In the genomic region with DNA sequence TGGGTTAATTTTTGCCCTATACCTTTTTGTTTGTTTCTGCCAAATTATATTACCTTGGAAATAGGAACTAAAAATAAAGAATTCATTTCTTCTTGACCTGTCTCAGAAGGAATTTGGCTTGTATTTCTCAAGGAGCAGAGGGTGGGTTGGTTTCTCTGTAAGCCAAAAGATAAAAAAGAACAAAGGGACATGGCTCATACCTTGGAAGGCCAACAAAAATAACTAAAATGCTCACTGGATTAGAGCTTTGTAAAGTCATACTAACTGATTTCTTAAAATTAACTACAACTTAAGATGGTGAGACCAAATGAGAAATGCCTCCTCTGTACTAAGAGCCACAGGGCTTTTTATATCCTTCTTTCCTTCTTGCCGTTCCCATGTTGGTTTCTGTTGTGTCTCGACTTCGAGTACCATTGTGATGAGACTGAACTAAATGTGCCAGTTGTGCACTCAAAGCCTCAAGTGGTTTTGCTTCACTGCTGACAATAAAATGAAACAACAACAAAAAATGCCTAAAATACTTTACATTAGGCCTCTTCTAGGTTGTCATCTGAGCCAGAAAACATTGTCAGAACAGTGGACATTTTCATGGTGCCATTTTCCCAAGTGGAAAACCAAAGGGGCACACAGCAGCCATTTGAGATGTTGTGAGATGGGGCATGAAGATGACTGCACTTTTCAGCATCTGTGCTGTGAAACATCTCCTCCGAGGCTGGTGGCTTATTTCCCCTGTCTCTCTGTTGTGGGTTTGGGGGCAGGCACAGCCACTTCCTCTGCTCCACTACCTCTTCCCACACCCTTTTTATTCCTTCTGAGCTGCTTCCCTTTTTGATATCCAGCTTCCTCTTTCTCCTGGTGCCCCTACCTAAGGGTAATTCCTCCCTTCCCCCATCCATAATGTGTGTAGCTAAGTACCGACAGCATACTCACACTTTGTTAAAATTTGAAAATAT, we compare ENCODE assay signal across 11 cellular contexts. TPM values are rescaled to one million over a fixed set of nuclear protein-coding genes. Genes with fewer than 3 reads are reported as not detected.
A peak's percentile ranks its signal among the peaks of the same experiment; 100 is the strongest.
DNase-seq lines count a peak whose midpoint lies in the region; ATAC-seq and TF ChIP-seq lines count a peak whose summit lies in the region.
"Had no signal": no experiment of that assay in that cellular context is flagged by ENCODE, and none has a peak within 500 bp of the region (broad histone marks: within the 10 kb centered on the region; RNA-seq: fewer than 3 reads in every experiment).

No MANE protein-coding gene starts in this region.

- H3K36me3 ChIP-seq in heart left ventricle (no peaks in the 10 kb centered on the region), left ventricle myocardium inferior (no peaks in the 10 kb centered on the region), OCI-LY3 (replicated peaks; ENCODE audit: low read depth, low read length) (no peaks in the 10 kb centered on the region), upper lobe of right lung (no peaks in the 10 kb centered on the region)
- H3K36me3 ChIP-seq: prostate gland had no signal

- peak overlapping the region in 1 of 12 donors; percentile 13 for H3K27ac ChIP-seq in heart left ventricle
- H3K27ac ChIP-seq in left ventricle myocardium inferior (replicated peaks): no peak overlapping the region
- no peak overlapping the region for H3K27ac ChIP-seq in OCI-LY3 (ENCODE audit: low read length)
- H3K27ac ChIP-seq in upper lobe of right lung: no peak overlapping the region
- H3K27ac ChIP-seq: prostate gland had no signal

- DNase-seq in heart left ventricle (peak in 1 of 5 donors; percentile 25), left ventricle myocardium inferior (no peak), fibroblast of pulmonary artery (ENCODE audit: low read depth) (peak; percentile 35), upper lobe of right lung (no peak), kidney glomerular epithelial cell (lab: John Stamatoyannopoulos, UW) (no peak), activated gamma-delta T cell treated with Interleukin-2 at 50 U/mL for 16 hours (no peak), mesenteric fat pad (ENCODE audit: low spot score) (no peak)
- DNase-seq: NCI-H2081 treated with DMSO at 0.1 percent for 48 hours, SW 1271 had no signal

- TF ChIP-seq CTCF in heart left ventricle (IDR thresholded peaks at IDR 0.05) (no peak), left ventricle myocardium inferior (IDR thresholded peaks at IDR 0.05; ENCODE audit: borderline replicate concordance) (no peak), OCI-LY3 (IDR thresholded peaks at IDR 0.05; ENCODE audit: low read depth, low read length) (no peak), fibroblast of pulmonary artery (IDR thresholded peaks at IDR 0.05; ENCODE audit: low read length, missing control alignments) (no peak), upper lobe of right lung (IDR thresholded peaks at IDR 0.05) (no peak)

- no peaks in the 10 kb centered on the region for H3K27me3 ChIP-seq in heart left ventricle
- H3K27me3 ChIP-seq in left ventricle myocardium inferior (ENCODE audit: low read depth): no peaks in the 10 kb centered on the region
- no peaks in the 10 kb centered on the region for H3K27me3 ChIP-seq in OCI-LY3 (ENCODE audit: low read depth, low read length)
- H3K27me3 ChIP-seq in upper lobe of right lung: no peaks in the 10 kb centered on the region

- no peak for TF ChIP-seq POLR2A in heart left ventricle (IDR thresholded peaks at IDR 0.05)

- H3K4me3 ChIP-seq in heart left ventricle: no peak overlapping the region
- H3K4me3 ChIP-seq in left ventricle myocardium inferior: no peak overlapping the region
- no peak overlapping the region for H3K4me3 ChIP-seq in OCI-LY3 (ENCODE audit: low read length)
- no peak overlapping the region for H3K4me3 ChIP-seq in fibroblast of pulmonary artery (replicated peaks; ENCODE audit: low read depth, low read length)
- H3K4me3 ChIP-seq in upper lobe of right lung: no peak overlapping the region
- H3K4me3 ChIP-seq: prostate gland had no signal

- intact Hi-C loops in heart left ventricle (cut with DNase I) (no loop called here), left ventricle myocardium inferior (cut with micrococcal nuclease) (no loop called here), upper lobe of right lung (cut with DNase I) (no loop called here)

- H3K4me1 ChIP-seq in heart left ventricle (peaks cover 0 to 24% (median 0%) of the 10 kb centered on the region in 12 donors), left ventricle myocardium inferior (no peaks in the 10 kb centered on the region), OCI-LY3 (ENCODE audit: low read length) (peaks cover 25% of the 10 kb centered on the region), upper lobe of right lung (no peaks in the 10 kb centered on the region)
- H3K4me1 ChIP-seq: prostate gland had no signal

- H3K9ac ChIP-seq in OCI-LY3 (ENCODE audit: low read length): no peak overlapping the region

- H2AFZ ChIP-seq in OCI-LY3 (ENCODE audit: low read depth, low read length): no peak overlapping the region; the same call in 1 of the 2 replicates

- ATAC-seq in heart left ventricle (peak in 3 of 4 donors; percentile 29 to 48 (median 32)), upper lobe of right lung (peak; percentile 89)

- peak overlapping the region; percentile 44 for H3K4me2 ChIP-seq in OCI-LY3 (ENCODE audit: low read length)

- H4K20me1 ChIP-seq in OCI-LY3 (ENCODE audit: insufficient read depth, low read length): no peaks in the 10 kb centered on the region

- no peaks in the 10 kb centered on the region for H3K79me2 ChIP-seq in OCI-LY3 (ENCODE audit: low read length)

- WGBS in heart left ventricle, 4 donors: 77 to 90% (median 82%) methylated on average over 5 of the region's 5 CpGs

- H3K9me3 ChIP-seq in heart left ventricle (no peaks in the 10 kb centered on the region), left ventricle myocardium inferior (replicated peaks) (no peaks in the 10 kb centered on the region), OCI-LY3 (ENCODE audit: insufficient read depth, low read length) (no peaks in the 10 kb centered on the region), upper lobe of right lung (no peaks in the 10 kb centered on the region)
- H3K9me3 ChIP-seq: prostate gland had no signal

RNA-seq across cellular contexts. Expression of gene AGR3, which starts 51.8 kb away (rescaled TPM):
- total RNA-seq in heart left ventricle (not detected), left ventricle myocardium inferior (not detected), upper lobe of right lung (37.2 TPM), mesenteric fat pad (not detected)
- polyA plus RNA-seq in heart left ventricle: not detected

Comparison
In these comparisons a context has a peak if more than half of its experiments do, and no peak if none do; other contexts are left out.
1. RNA of gene AGR3, which starts 51.8 kb away (total RNA-seq): 37.2 TPM in upper lobe of right lung (single experiment); not detected in heart left ventricle, not detected in left ventricle myocardium inferior (single experiment) and not detected in mesenteric fat pad (single experiment); every median in the first group is over 10 times any median in the second.